Comparison of ENCODE assay signal across 16 cellular contexts in genomic region chr3:153001428-153001827, GRCh38.
"Had no signal": no experiment of that assay in that cellular context is flagged by ENCODE, and none has a peak within 500 bp of the region (broad histone marks: within the 10 kb centered on the region; RNA-seq: fewer than 3 reads in every experiment).

No MANE protein-coding gene starts in this region.

- H3K27me3 Mint-ChIP-seq: dendritic cell treated with granulocyte-macrophage colony-stimulating factor and Interleukin-4, amounts not matched to agents 40 ng/mL and 50 ng/mL, for 4 days; progenitor cell of endocrine pancreas had no signal

- H3K36me3 Mint-ChIP-seq: mesothelial cell of epicardium; natural killer cell treated with Interleukin-12 subunit alpha and Interleukin-12 subunit beta and Interleukin-15 and Interleukin-18, amount 100 ng/mL, for 72 hours; neural progenitor cell had no signal

- H3K9ac ChIP-seq: neural progenitor cell had no signal

- H3K4me3 Mint-ChIP-seq: dendritic cell treated with granulocyte-macrophage colony-stimulating factor and Interleukin-4, amounts not matched to agents 40 ng/mL and 50 ng/mL, for 4 days; effector memory CD8-positive, alpha-beta T cell; mesothelial cell of epicardium; natural killer cell treated with Interleukin-12 subunit alpha and Interleukin-12 subunit beta and Interleukin-15 and Interleukin-18, amount 100 ng/mL, for 72 hours; neural progenitor cell had no signal

- H3K27ac Mint-ChIP-seq: dendritic cell treated with granulocyte-macrophage colony-stimulating factor and Interleukin-4, amounts not matched to agents 40 ng/mL and 50 ng/mL, for 4 days; mesothelial cell of epicardium; natural killer cell treated with Interleukin-12 subunit alpha and Interleukin-12 subunit beta and Interleukin-15 and Interleukin-18, amount 100 ng/mL, for 72 hours; neural progenitor cell; progenitor cell of endocrine pancreas had no signal

- H3K4me3 ChIP-seq: neural progenitor cell, pancreas, smooth muscle cell had no signal

- H3K9me3 ChIP-seq: pancreas had no signal

- H2AFZ ChIP-seq: neural progenitor cell had no signal

- H3K4me1 Mint-ChIP-seq: mesothelial cell of epicardium had no signal

- H3K4me1 ChIP-seq: neural progenitor cell, pancreas had no signal

- DNase-seq: cerebellar nuclear complex; effector memory CD8-positive, alpha-beta T cell; kidney; left cardiac atrium; left ventricle myocardium superior; occipital lobe; pancreas; right cardiac atrium; stimulated activated CD4-positive, alpha-beta T cell treated with anti-CD3 and anti-CD28 coated beads, Interleukin-2, amount 100 ng/mL, for 48 hours; stimulated activated naive CD4-positive, alpha-beta T cell treated with Interleukin-2 at 50 U/mL for 16 hours had no signal

- H3K36me3 ChIP-seq: neural progenitor cell, pancreas had no signal

- H3K9me3 Mint-ChIP-seq: dendritic cell treated with granulocyte-macrophage colony-stimulating factor and Interleukin-4, amounts not matched to agents 40 ng/mL and 50 ng/mL, for 4 days; effector memory CD8-positive, alpha-beta T cell; natural killer cell treated with Interleukin-12 subunit alpha and Interleukin-12 subunit beta and Interleukin-15 and Interleukin-18, amount 100 ng/mL, for 72 hours; neural progenitor cell had no signal

- ATAC-seq: effector memory CD8-positive, alpha-beta T cell; left cardiac atrium; left ventricle myocardium superior; natural killer cell treated with Interleukin-12 subunit alpha and Interleukin-12 subunit beta and Interleukin-15 and Interleukin-18, amount 100 ng/mL, for 72 hours; pancreas; right cardiac atrium had no signal

- H3K4me2 ChIP-seq: neural progenitor cell, smooth muscle cell had no signal

- H3K27ac ChIP-seq: neural progenitor cell, pancreas had no signal

- H3K27me3 ChIP-seq: neural progenitor cell, pancreas had no signal
